In genomic region chr7:151875862-151876111, GRCh38 we compare ENCODE assay signal across 1 cellular context.
TF ChIP-seq lines count a peak whose summit lies in the region.

No MANE protein-coding gene starts in this region.

TF ChIP-seq in K562, 482 proteins besides CTCF, POLR2A, EP300 and RAD21 (continued from another document):
- no peak for TF ChIP-seq MGA (IDR thresholded peaks at IDR 0.05)
- no peak for TF ChIP-seq SFPQ (IDR thresholded peaks at IDR 0.05; ENCODE audit: low read depth, low read length)
- TF ChIP-seq GABPB2 (CRISPR knock-in tag; conservative IDR thresholded peaks at IDR 0.05) = no peak
- no peak for TF ChIP-seq TCF3 (CRISPR knock-in tag; IDR thresholded peaks at IDR 0.05)
- TF ChIP-seq C11orf30 (IDR thresholded peaks at IDR 0.05; ENCODE audit: low read depth) = no peak
- no peak; the same call in 1 of the 2 replicates for TF ChIP-seq ZBTB7A (IDR thresholded peaks at IDR 0.05; ENCODE audit: borderline replicate concordance, control insufficient read depth, low read depth, low read length)
- no peak for TF ChIP-seq E2F6 (IDR thresholded peaks at IDR 0.05; ENCODE audit: borderline replicate concordance in 1 of 2, extremely low read depth in 1 of 2, insufficient read depth in 1 of 2, insufficient read length in 1 of 2, low read depth in 1 of 2, low read length in 1 of 2, poor library complexity in 1 of 2, severe bottlenecking in 1 of 2)
- no peak for TF ChIP-seq AFF1 (IDR thresholded peaks at IDR 0.05; ENCODE audit: low read depth in 1 of 2, partially characterized antibody in 2 of 2)
